15 cellular contexts compared by ENCODE assay signal in genomic region chr7:107224858-107225257, GRCh38.
"Had no signal": no experiment of that assay in that cellular context is flagged by ENCODE, and none has a peak within 500 bp of the region (broad histone marks: within the 10 kb centered on the region; RNA-seq: fewer than 3 reads in every experiment).

No MANE protein-coding gene starts in this region.

- H3K27me3 ChIP-seq: body of pancreas, foreskin keratinocyte had no signal

- H3K4me1 ChIP-seq: body of pancreas had no signal

- H3K4me2 ChIP-seq: smooth muscle cell had no signal

- H3K4me3 ChIP-seq: body of pancreas, smooth muscle cell had no signal

- ATAC-seq: body of pancreas, foreskin keratinocyte had no signal

- H3K27ac ChIP-seq: body of pancreas, foreskin keratinocyte had no signal

- H3K9me3 ChIP-seq: body of pancreas had no signal

- DNase-seq: activated CD4-positive, alpha-beta T cell treated with anti-CD3 and anti-CD28 coated beads, Interleukin-2, amount 10 ng/mL, durations not matched to agents 7 days and 5 days; activated CD8-positive, alpha-beta memory T cell treated with anti-CD3 and anti-CD28 coated beads, Interleukin-2, amount 50 U/mL, for 48 hours; activated gamma-delta T cell treated with Interleukin-2 at 50 U/mL for 16 hours; amniotic stem cell; body of pancreas; cerebellar nuclear complex; effector CD8-positive, alpha-beta T cell; foreskin keratinocyte; immature natural killer cell; mammary epithelial cell; naive B cell; occipital lobe; stimulated activated CD4-positive, alpha-beta T cell treated with anti-CD3 and anti-CD28 coated beads, Interleukin-4, amount 100 ng/mL, for 4 hours; stimulated activated CD8-positive, alpha-beta memory T cell treated with anti-CD3 and anti-CD28 coated beads, Interleukin-4, amount 100 ng/mL, for 48 hours had no signal
